In genomic region chr3:16313955-16314645, GRCh38 we compare ENCODE assay signal across 1 cellular context.
A peak's percentile ranks its signal among the peaks of the same experiment; 100 is the strongest.
TF ChIP-seq lines count a peak whose summit lies in the region.

No MANE protein-coding gene starts in this region.

TF ChIP-seq in GM12878, 131 proteins besides CTCF, POLR2A, EP300 and RAD21:
- TF ChIP-seq BCL3 (IDR thresholded peaks at IDR 0.05; ENCODE audit: borderline replicate concordance, insufficient read depth, low read depth, low read length, poor library complexity, severe bottlenecking) (peak; percentile 12), POLR2AphosphoS5 (IDR thresholded peaks at IDR 0.05; ENCODE audit: low read length) (peak; percentile 71), CBX3 (IDR thresholded peaks at IDR 0.05; ENCODE audit: borderline replicate concordance, low read depth) (no peak), MTA3 (IDR thresholded peaks at IDR 0.05; ENCODE audit: borderline replicate concordance, low read length) (0 out of 2 replicates have a peak, but pooled peaks have one; percentile 41), TCF12 (IDR thresholded peaks at IDR 0.05; ENCODE audit: low read depth, low read length) (no peak), NFIC (IDR thresholded peaks at IDR 0.05; ENCODE audit: low read depth, low read length) (peak; percentile 18; the same call in 1 of the 2 replicates), SREBF1 (IDR thresholded peaks at IDR 0.05; ENCODE audit: low read length) (no peak), RBBP5 (conservative IDR thresholded peaks at IDR 0.05) (no peak)
